ENCODE assay signal across 23 cellular contexts in the genomic region with DNA sequence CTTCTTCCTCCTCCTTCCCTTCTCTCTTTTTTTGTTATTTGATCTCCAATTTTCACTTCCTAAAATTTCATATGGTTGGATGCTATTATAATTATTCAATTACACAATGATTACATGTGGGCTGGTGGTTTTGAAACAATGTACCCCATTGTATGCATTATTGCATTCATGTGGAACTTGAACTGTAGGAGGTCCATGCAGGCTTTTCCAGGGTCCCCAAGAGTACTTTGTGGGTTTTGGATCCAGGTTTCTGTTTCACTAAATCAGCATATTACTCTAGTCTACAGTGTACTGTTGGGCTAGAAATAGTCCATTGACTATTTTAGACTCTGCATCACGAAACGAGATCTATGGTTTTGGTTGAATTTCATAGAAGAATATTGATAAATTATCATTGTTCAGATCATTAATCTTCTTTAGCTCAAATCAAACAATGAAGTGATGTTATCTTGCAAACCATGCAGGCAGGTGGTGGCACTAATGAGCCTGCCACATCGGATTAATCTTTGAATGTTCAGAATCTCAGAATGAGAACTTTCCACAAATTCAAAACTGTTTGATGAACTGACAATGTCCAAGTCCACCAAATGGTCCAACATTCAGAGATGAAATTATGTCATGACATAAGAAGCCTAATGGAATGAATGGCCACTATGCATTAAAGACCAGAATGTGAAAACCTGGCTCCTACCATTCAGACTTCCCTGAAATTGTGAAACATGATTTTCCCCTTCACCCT.
"Had no signal": no experiment of that assay in that cellular context is flagged by ENCODE, and none has a peak within 500 bp of the region (broad histone marks: within the 10 kb centered on the region; RNA-seq: fewer than 3 reads in every experiment).

No MANE protein-coding gene starts in this region.

- H3K9me3 ChIP-seq: colonic mucosa had no signal

- H3K36me3 ChIP-seq: brain microvascular endothelial cell, colonic mucosa had no signal

- H3K27ac ChIP-seq: brain microvascular endothelial cell, colonic mucosa, epithelial cell of prostate had no signal

- ATAC-seq: activated CD8-positive, alpha-beta T cell treated with anti-CD3 and anti-CD28 coated beads, Interleukin-2, amount 10 ng/mL, durations not matched to agents 7 days and 5 days; activated T-cell treated with anti-CD3 and anti-CD28 coated beads, Interleukin-2, amount 50 U/mL, for 4 hours; left lobe of liver had no signal

- H3K27me3 ChIP-seq: brain microvascular endothelial cell, colonic mucosa had no signal

- H3K4me3 ChIP-seq: colonic mucosa had no signal

- H3K4me1 Mint-ChIP-seq: activated CD4-positive, alpha-beta T cell treated with anti-CD3 and anti-CD28 coated beads, Interleukin-2, amount 10 ng/mL, durations not matched to agents 7 days and 5 days had no signal

- H3K27me3 Mint-ChIP-seq: activated CD4-positive, alpha-beta T cell treated with anti-CD3 and anti-CD28 coated beads, Interleukin-2, amount 10 ng/mL, durations not matched to agents 7 days and 5 days had no signal

- FAIRE-seq: frontal cortex, kidney had no signal

- H3K9me3 Mint-ChIP-seq: activated CD4-positive, alpha-beta T cell treated with anti-CD3 and anti-CD28 coated beads, Interleukin-2, amount 10 ng/mL, durations not matched to agents 7 days and 5 days; activated naive CD4-positive, alpha-beta T cell treated with anti-CD3 and anti-CD28 coated beads for 36 hours; activated T-cell treated with anti-CD3 and anti-CD28 coated beads, Interleukin-2, amount 50 U/mL, for 4 hours; endodermal cell had no signal

- H3K27ac Mint-ChIP-seq: activated CD4-positive, alpha-beta T cell treated with anti-CD3 and anti-CD28 coated beads, Interleukin-2, amount 10 ng/mL, durations not matched to agents 7 days and 5 days; activated CD8-positive, alpha-beta T cell treated with anti-CD3 and anti-CD28 coated beads, Interleukin-2, amount 10 ng/mL, durations not matched to agents 7 days and 5 days; activated naive CD4-positive, alpha-beta T cell treated with anti-CD3 and anti-CD28 coated beads for 36 hours; endodermal cell had no signal

- H3K4me3 Mint-ChIP-seq: activated CD4-positive, alpha-beta T cell treated with anti-CD3 and anti-CD28 coated beads, Interleukin-2, amount 10 ng/mL, durations not matched to agents 7 days and 5 days; activated CD8-positive, alpha-beta T cell treated with anti-CD3 and anti-CD28 coated beads, Interleukin-2, amount 10 ng/mL, durations not matched to agents 7 days and 5 days; activated naive CD4-positive, alpha-beta T cell treated with anti-CD3 and anti-CD28 coated beads for 36 hours; activated T-cell treated with anti-CD3 and anti-CD28 coated beads, Interleukin-2, amount 50 U/mL, for 4 hours; endodermal cell had no signal

- DNase-seq: activated CD4-positive, alpha-beta T cell treated with anti-CD3 and anti-CD28 coated beads, Interleukin-2, amount 10 ng/mL, durations not matched to agents 7 days and 5 days; activated CD4-positive, CD25-positive, alpha-beta regulatory T cell; activated CD8-positive, alpha-beta memory T cell treated with anti-CD3 and anti-CD28 coated beads, Interleukin-2, amount 50 U/mL, for 4 hours; activated CD8-positive, alpha-beta T cell treated with anti-CD3 and anti-CD28 coated beads, Interleukin-2, amount 10 ng/mL, durations not matched to agents 7 days and 5 days; activated naive CD4-positive, alpha-beta T cell treated with anti-CD3 and anti-CD28 coated beads for 36 hours; activated T-cell treated with anti-CD3 and anti-CD28 coated beads, Interleukin-2, amount 50 U/mL, for 4 hours; brain microvascular endothelial cell; central memory CD4-positive, alpha-beta T cell; colonic mucosa; endodermal cell; head of caudate nucleus; kidney; mammary epithelial cell; midbrain; occipital lobe; posterior cingulate gyrus; stimulated activated CD4-positive, alpha-beta T cell treated with anti-CD3 and anti-CD28 coated beads, Interleukin-2, amount 100 ng/mL, for 24 hours; stimulated activated naive CD4-positive, alpha-beta T cell treated with Interleukin-2 at 50 U/mL for 16 hours; T-helper 9 cell; trophoblast cell had no signal

- H3K4me1 ChIP-seq: colonic mucosa had no signal
